22 cellular contexts compared by ENCODE assay signal in the genomic region with DNA sequence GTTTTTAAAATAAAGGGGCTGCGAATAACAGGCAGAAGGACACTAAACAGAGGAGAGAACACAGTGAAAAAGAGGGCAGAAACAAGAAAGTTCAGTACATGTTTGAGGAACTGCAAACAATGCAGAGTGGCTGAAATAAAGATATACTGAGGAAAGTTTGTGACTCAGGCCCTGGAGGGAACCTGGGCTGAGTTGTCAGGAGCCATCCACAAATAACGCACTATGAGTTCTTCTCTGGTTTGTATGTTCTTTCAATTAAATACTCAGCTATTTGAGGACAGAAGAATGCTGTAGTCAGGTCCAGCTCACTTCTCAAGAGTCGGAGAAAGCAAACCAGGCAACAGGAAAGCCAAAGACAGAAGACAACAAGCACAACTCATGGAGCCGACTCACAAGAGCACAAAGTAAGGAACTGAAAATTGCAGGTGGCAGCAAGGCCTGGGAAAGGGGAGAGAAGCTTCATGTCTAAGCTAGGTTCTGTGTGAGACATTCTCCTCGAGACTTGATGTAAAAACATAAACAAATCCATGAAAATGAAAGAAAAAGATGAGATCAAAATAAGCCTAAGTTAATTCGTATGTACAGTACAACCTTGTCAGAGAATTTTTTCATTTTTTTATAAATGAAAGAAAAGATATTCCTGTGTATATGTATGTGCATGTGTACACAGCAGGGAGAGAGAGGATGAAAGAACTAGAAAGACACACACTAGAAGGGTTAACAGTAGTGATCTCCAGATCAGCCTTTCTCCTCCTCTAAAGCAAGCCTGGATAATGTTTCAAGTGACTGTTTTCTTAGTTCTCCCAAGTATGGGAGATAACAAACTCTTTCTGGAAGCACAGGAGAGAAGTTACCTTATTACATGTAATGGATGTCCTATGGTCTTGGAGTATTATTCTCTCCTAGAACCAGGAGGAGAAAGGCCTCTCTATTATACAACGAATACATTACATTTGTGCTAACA. TPM values are rescaled to one million over a fixed set of nuclear protein-coding genes. Genes with fewer than 3 reads are reported as not detected.
DNase-seq lines count a peak whose midpoint lies in the region; ATAC-seq, FAIRE-seq and TF ChIP-seq lines count a peak whose summit lies in the region.
"Had no signal": no experiment of that assay in that cellular context is flagged by ENCODE, and none has a peak within 500 bp of the region (broad histone marks: within the 10 kb centered on the region; RNA-seq: fewer than 3 reads in every experiment).

No MANE protein-coding gene starts in this region.

- no peak overlapping the region; the same call in 1 of the 2 replicates for H3K4me3 ChIP-seq in HUES6 (ENCODE audit: low read depth, low read length)
- no peak overlapping the region for H3K4me3 ChIP-seq in astrocyte (ENCODE audit: insufficient read depth, low read depth, low read length)
- H3K4me3 ChIP-seq in iPS-15b (ENCODE audit: low read depth, low read length) = no peak overlapping the region
- H3K4me3 ChIP-seq: GM12878 had no signal

- H2AFZ ChIP-seq in astrocyte (ENCODE audit: low read depth, low read length) = peak overlapping the region; percentile 36

- H3K27ac ChIP-seq in HUES6 (ENCODE audit: low read depth, low read length) (peak overlapping the region; percentile 94), astrocyte (ENCODE audit: low read depth, low read length) (no peak overlapping the region)
- H3K27ac ChIP-seq: foreskin keratinocyte had no signal

- H3K4me1 Mint-ChIP-seq in astrocyte (ENCODE audit: low read depth, unreplicated experiment) = peaks cover 32% of the 10 kb centered on the region
- H3K4me1 Mint-ChIP-seq in progenitor cell of endocrine pancreas (ENCODE audit: low read depth) = peaks cover 19% of the 10 kb centered on the region
- H3K4me1 Mint-ChIP-seq in stimulated activated naive B cell treated with anti-CD40 and anti-IgM and Interleukin-4, amounts not matched to agents 10 μg/mL and 1 μg/mL and 100 μg/mL, for 72 hours = no peaks in the 10 kb centered on the region
- H3K4me1 Mint-ChIP-seq: activated B cell treated with CpG ODN at 0.5 μM for 24 hours had no signal

- no peaks in the 10 kb centered on the region for H3K36me3 ChIP-seq in HUES6 (ENCODE audit: control insufficient read depth, insufficient read depth, low read length)
- no peaks in the 10 kb centered on the region for H3K36me3 ChIP-seq in astrocyte (ENCODE audit: insufficient read depth, low read length)
- no peaks in the 10 kb centered on the region for H3K36me3 ChIP-seq in iPS-15b (ENCODE audit: control insufficient read depth, insufficient read depth, low read length)

- no peaks in the 10 kb centered on the region for H3K79me2 ChIP-seq in astrocyte (ENCODE audit: insufficient read depth, low read length)

- H3K4me2 ChIP-seq in astrocyte (ENCODE audit: low read length) = peak overlapping the region; percentile 61

- H3K27ac Mint-ChIP-seq in astrocyte (ENCODE audit: unreplicated experiment) (peak overlapping the region; percentile 62), progenitor cell of endocrine pancreas (peak overlapping the region; percentile 22)
- H3K27ac Mint-ChIP-seq in stimulated activated naive B cell treated with anti-CD40 and anti-IgM and Interleukin-4, amounts not matched to agents 10 μg/mL and 1 μg/mL and 100 μg/mL, for 72 hours = no peak overlapping the region
- H3K27ac Mint-ChIP-seq: activated B cell treated with CpG ODN at 0.5 μM for 24 hours; activated CD4-positive, alpha-beta memory T cell treated with anti-CD3 and anti-CD28 coated beads, Interleukin-2, amount 10 ng/mL, durations not matched to agents 7 days and 5 days; activated T-cell treated with anti-CD3 and anti-CD28 coated beads, Interleukin-2, amount 50 U/mL, for 24 hours; CD4-positive, alpha-beta T cell had no signal

- no peak for ATAC-seq in HG02981 (IDR thresholded peaks at IDR 0.05; ENCODE audit: unreplicated experiment)
- no peak for ATAC-seq in stimulated activated naive B cell treated with anti-CD40 and anti-IgM and Interleukin-4, amounts not matched to agents 10 μg/mL and 1 μg/mL and 100 μg/mL, for 72 hours (replicated peaks)
- no peak for ATAC-seq in GM18868 (IDR thresholded peaks at IDR 0.05; ENCODE audit: unreplicated experiment)
- ATAC-seq: foreskin keratinocyte, GM12878 had no signal

- H3K27me3 Mint-ChIP-seq in astrocyte (ENCODE audit: low read depth, unreplicated experiment) = no peaks in the 10 kb centered on the region
- H3K27me3 Mint-ChIP-seq in progenitor cell of endocrine pancreas = no peaks in the 10 kb centered on the region
- peaks cover 12 to 25% of the 10 kb centered on the region in 2 donors for H3K27me3 Mint-ChIP-seq in stimulated activated naive B cell treated with anti-CD40 and anti-IgM and Interleukin-4, amounts not matched to agents 10 μg/mL and 1 μg/mL and 100 μg/mL, for 72 hours
- H3K27me3 Mint-ChIP-seq: activated CD4-positive, alpha-beta memory T cell treated with anti-CD3 and anti-CD28 coated beads, Interleukin-2, amount 10 ng/mL, durations not matched to agents 7 days and 5 days; activated T-cell treated with anti-CD3 and anti-CD28 coated beads, Interleukin-2, amount 50 U/mL, for 24 hours; CD4-positive, alpha-beta T cell had no signal

- DNase-seq in astrocyte (ENCODE audit: low read depth) (peak; percentile 31), progenitor cell of endocrine pancreas (ENCODE audit: low spot score, unreplicated experiment) (no peak), NCI-H69 (lab: John Stamatoyannopoulos, UW) (no peak)
- no peak for DNase-seq in stimulated activated naive B cell treated with anti-CD40 and anti-IgM and Interleukin-4, amounts not matched to agents 10 μg/mL and 1 μg/mL and 100 μg/mL, for 72 hours
- DNase-seq: activated B cell treated with CpG ODN at 0.5 μM for 24 hours; activated CD4-positive, alpha-beta memory T cell treated with anti-CD3 and anti-CD28 coated beads, Interleukin-2, amount 10 ng/mL, durations not matched to agents 7 days and 5 days; activated naive CD4-positive, alpha-beta T cell treated with Interleukin-2 at 50 U/mL for 16 hours; activated T-cell treated with anti-CD3 and anti-CD28 coated beads, Interleukin-2, amount 50 U/mL, for 24 hours; CD4-positive, alpha-beta T cell; cortex of kidney; foreskin keratinocyte; NCI-H146; NCI-H2171 treated with DMSO at 0.1 percent for 48 hours; OCI-M1; SHP77 treated with DMSO at 0.1 percent for 48 hours; T-helper 2 cell had no signal

- H3K36me3 Mint-ChIP-seq in astrocyte (ENCODE audit: low read depth, unreplicated experiment) = peaks cover 2% of the 10 kb centered on the region
- no peaks in the 10 kb centered on the region for H3K36me3 Mint-ChIP-seq in progenitor cell of endocrine pancreas (ENCODE audit: insufficient read depth)
- H3K36me3 Mint-ChIP-seq in stimulated activated naive B cell treated with anti-CD40 and anti-IgM and Interleukin-4, amounts not matched to agents 10 μg/mL and 1 μg/mL and 100 μg/mL, for 72 hours = peaks cover 0 to 4% of the 10 kb centered on the region in 2 donors

- TF ChIP-seq CTCF in astrocyte (IDR thresholded peaks at IDR 0.05; ENCODE audit: insufficient read depth, low read depth, low read length) = no peak
- no peak for TF ChIP-seq CTCF in progenitor cell of endocrine pancreas (IDR thresholded peaks at IDR 0.05; ENCODE audit: unreplicated experiment)

- no peaks in the 10 kb centered on the region for H4K20me1 ChIP-seq in astrocyte (ENCODE audit: insufficient read depth, low read length)

- H3K4me3 Mint-ChIP-seq in astrocyte (ENCODE audit: unreplicated experiment) (no peak overlapping the region), progenitor cell of endocrine pancreas (ENCODE audit: low read depth) (no peak overlapping the region)
- H3K4me3 Mint-ChIP-seq in stimulated activated naive B cell treated with anti-CD40 and anti-IgM and Interleukin-4, amounts not matched to agents 10 μg/mL and 1 μg/mL and 100 μg/mL, for 72 hours = no peak overlapping the region
- H3K4me3 Mint-ChIP-seq: activated B cell treated with CpG ODN at 0.5 μM for 24 hours; activated CD4-positive, alpha-beta memory T cell treated with anti-CD3 and anti-CD28 coated beads, Interleukin-2, amount 10 ng/mL, durations not matched to agents 7 days and 5 days; activated T-cell treated with anti-CD3 and anti-CD28 coated beads, Interleukin-2, amount 50 U/mL, for 24 hours; CD4-positive, alpha-beta T cell had no signal

- H3K9ac ChIP-seq in HUES6 (ENCODE audit: low read length) = peak overlapping the region; percentile 36
- H3K9ac ChIP-seq in astrocyte (ENCODE audit: low read length) = peak overlapping the region; percentile 34
- H3K9ac ChIP-seq in iPS-15b (ENCODE audit: low read depth, low read length) = peak overlapping the region; percentile 28

- H3K9me3 Mint-ChIP-seq in astrocyte (ENCODE audit: unreplicated experiment) (peaks cover 3% of the 10 kb centered on the region), progenitor cell of endocrine pancreas (ENCODE audit: low read depth) (no peaks in the 10 kb centered on the region)
- H3K9me3 Mint-ChIP-seq in stimulated activated naive B cell treated with anti-CD40 and anti-IgM and Interleukin-4, amounts not matched to agents 10 μg/mL and 1 μg/mL and 100 μg/mL, for 72 hours = peaks cover 8 to 9% of the 10 kb centered on the region in 2 donors
- H3K9me3 Mint-ChIP-seq: activated CD4-positive, alpha-beta memory T cell treated with anti-CD3 and anti-CD28 coated beads, Interleukin-2, amount 10 ng/mL, durations not matched to agents 7 days and 5 days; activated T-cell treated with anti-CD3 and anti-CD28 coated beads, Interleukin-2, amount 50 U/mL, for 24 hours; CD4-positive, alpha-beta T cell had no signal

- no peaks in the 10 kb centered on the region for H3K27me3 ChIP-seq in HUES6 (ENCODE audit: control insufficient read depth, insufficient read depth, low read length)
- H3K27me3 ChIP-seq in astrocyte (ENCODE audit: insufficient read depth, low read length) = no peaks in the 10 kb centered on the region
- no peaks in the 10 kb centered on the region for H3K27me3 ChIP-seq in iPS-15b (ENCODE audit: control insufficient read depth, insufficient read depth, low read length)
- H3K27me3 ChIP-seq: foreskin keratinocyte had no signal

- peak; percentile 41 for FAIRE-seq in astrocyte (lab: Jason Lieb, UNC)
- FAIRE-seq: GM12878, GM19239 had no signal

- H3K9me3 ChIP-seq in HUES6 (ENCODE audit: control insufficient read depth, insufficient read depth, low read depth, low read length) (no peaks in the 10 kb centered on the region), astrocyte (ENCODE audit: insufficient read depth, low read depth, low read length) (no peaks in the 10 kb centered on the region), iPS-15b (ENCODE audit: control insufficient read depth, insufficient read depth, low read length) (no peaks in the 10 kb centered on the region)

- H3K4me1 ChIP-seq in HUES6 (ENCODE audit: control insufficient read depth, insufficient read depth, low read length) (peaks cover 51% of the 10 kb centered on the region), astrocyte (ENCODE audit: insufficient read depth, low read length) (peaks cover 25% of the 10 kb centered on the region), iPS-15b (ENCODE audit: control insufficient read depth, insufficient read depth, low read length) (peaks cover 40% of the 10 kb centered on the region)
- H3K4me1 ChIP-seq: foreskin keratinocyte had no signal

RNA-seq across cellular contexts. Expression of a gene that starts 41.5 kb away (rescaled TPM):
- 23.9 and 28.8 TPM in 2 replicates for total RNA-seq in astrocyte
- 46.1 and 50.3 TPM in 2 replicates for total RNA-seq in progenitor cell of endocrine pancreas
